8 cellular contexts compared by ENCODE assay signal in genomic region chr6:32868257-32868788, GRCh38. TPM values are rescaled to one million over a fixed set of nuclear protein-coding genes. Genes with fewer than 3 reads are reported as not detected.
DNase-seq lines count a peak whose midpoint lies in the region; ATAC-seq, FAIRE-seq and TF ChIP-seq lines count a peak whose summit lies in the region.

No MANE protein-coding gene starts in this region.

- peaks cover 0 to 3% of the 10 kb centered on the region in 2 donors for H3K27me3 Mint-ChIP-seq in CD4-positive, alpha-beta memory T cell
- H3K27me3 Mint-ChIP-seq in activated CD8-positive, alpha-beta memory T cell treated with anti-CD3 and anti-CD28 coated beads, Interleukin-2, amount 10 ng/mL, durations not matched to agents 7 days and 5 days, result peaks cover 9% of the 10 kb centered on the region
- H3K27me3 Mint-ChIP-seq in naive B cell, result no peaks in the 10 kb centered on the region

- intact Hi-C loops in CD4-positive, alpha-beta memory T cell (cut with micrococcal nuclease), result loop anchor here (1.0 to 5.0 kb wide), 7 partner anchors 14 to 456 kb away; partner anchors contain the start of genes PSMB9 and TAP2
- intact Hi-C loops in endothelial cell of umbilical vein (cut with micrococcal nuclease), result loop anchor here (1.0 to 10.0 kb wide), 7 partner anchors 30 to 454 kb away; partner anchors contain the start of gene TAP2

- H3K27me3 ChIP-seq in CD4-positive, alpha-beta memory T cell (ENCODE audit: insufficient read depth, low read length), result no peaks in the 10 kb centered on the region
- peaks cover 33 to 58% of the 10 kb centered on the region in 2 experiments for H3K27me3 ChIP-seq in endothelial cell of umbilical vein (ENCODE audit: control insufficient read depth in 2 of 2, insufficient read depth in 2 of 2, low read length in 2 of 2)

- peak; percentile 80 to 85 (median 84) for DNase-seq in CD4-positive, alpha-beta memory T cell
- peak; percentile 41 for DNase-seq in NOMO-1 treated with dmso at 0.1 percent for 144 hours (lab: John Stamatoyannopoulos, UW; ENCODE audit: unreplicated experiment)
- peak; percentile 91 for DNase-seq in activated CD8-positive, alpha-beta memory T cell treated with anti-CD3 and anti-CD28 coated beads, Interleukin-2, amount 10 ng/mL, durations not matched to agents 7 days and 5 days
- peak; percentile 83 for DNase-seq in endothelial cell of umbilical vein (ENCODE audit: low read depth, low spot score)
- DNase-seq in naive B cell, result peak; percentile 81
- DNase-seq in stimulated activated effector memory CD8-positive, alpha-beta T cell treated with anti-CD3 and anti-CD28 coated beads, Interleukin-12 subunit alpha, Interleukin-12 subunit beta, amount 100 ng/mL, for 72 hours (ENCODE audit: low spot score in 2 of 2), result peak; percentile 79 to 91

- CTCF ChIA-PET in CD4-positive, alpha-beta memory T cell (lab: Charles Lee; ENCODE audit: partially characterized antibody), result interaction anchor here (0.6 to 10.8 kb wide), 44 partner anchors 9 to 981 kb away, joined by 3 to 263 read pairs (median 5); partner anchors contain the start of genes HLA-DMA, HLA-DMB, PSMB8 and PSMB9
- CTCF ChIA-PET in HEK293 (lab: Yijun Ruan, JAX) (interaction anchor here (0.6 to 10.5 kb wide), 83 partner anchors 10 to 669 kb away, joined by 3 to 355 read pairs (median 5); partner anchors contain the start of genes HLA-DMA, HLA-DMB, HLA-DQA2 and PSMB8), endothelial cell of umbilical vein (lab: Charles Lee) (interaction anchor here (0.5 to 6.1 kb wide), 86 partner anchors 10 to 917 kb away, joined by 3 to 397 read pairs (median 5); partner anchors contain the start of genes DXO, HLA-DMA, HLA-DPB1 and PSMB8)
- CTCF ChIA-PET in activated CD8-positive, alpha-beta memory T cell treated with anti-CD3 and anti-CD28 coated beads, Interleukin-2, amount 10 ng/mL, durations not matched to agents 7 days and 5 days (lab: Charles Lee), result interaction anchor here (0.7 to 15.4 kb wide), 43 partner anchors 12 to 459 kb away, joined by 3 to 289 read pairs (median 6); partner anchors contain the start of genes BRD2, HLA-DMA, HLA-DMB and HLA-DRA

- H3K4me2 ChIP-seq in endothelial cell of umbilical vein (ENCODE audit: insufficient read depth, low read length), result no peak overlapping the region

- no peaks in the 10 kb centered on the region for H4K20me1 ChIP-seq in endothelial cell of umbilical vein (replicated peaks; ENCODE audit: control insufficient read depth, extremely low read depth, insufficient read depth, low read length)

- peak; percentile 85 for ATAC-seq in activated CD8-positive, alpha-beta memory T cell treated with anti-CD3 and anti-CD28 coated beads, Interleukin-2, amount 10 ng/mL, durations not matched to agents 7 days and 5 days
- ATAC-seq in naive B cell (ENCODE audit: low read depth in 2 of 2) (peak; percentile 70 to 79), HG03159 (IDR thresholded peaks at IDR 0.05; ENCODE audit: unreplicated experiment) (no peak)
- peak; percentile 88 for ATAC-seq in stimulated activated effector memory CD8-positive, alpha-beta T cell treated with anti-CD3 and anti-CD28 coated beads, Interleukin-12 subunit alpha, Interleukin-12 subunit beta, amount 100 ng/mL, for 72 hours

- H3K9me3 Mint-ChIP-seq in CD4-positive, alpha-beta memory T cell, result peaks cover 0 to 5% (median 0%) of the 10 kb centered on the region in 8 donors
- H3K9me3 Mint-ChIP-seq in activated CD8-positive, alpha-beta memory T cell treated with anti-CD3 and anti-CD28 coated beads, Interleukin-2, amount 10 ng/mL, durations not matched to agents 7 days and 5 days (ENCODE audit: low read depth), result no peaks in the 10 kb centered on the region
- H3K9me3 Mint-ChIP-seq in naive B cell, result peaks cover 0 to 9% (median 5%) of the 10 kb centered on the region in 7 donors
- H3K9me3 Mint-ChIP-seq in stimulated activated effector memory CD8-positive, alpha-beta T cell treated with anti-CD3 and anti-CD28 coated beads, Interleukin-12 subunit alpha, Interleukin-12 subunit beta, amount 100 ng/mL, for 72 hours, result no peaks in the 10 kb centered on the region

- H3K36me3 ChIP-seq in CD4-positive, alpha-beta memory T cell (ENCODE audit: insufficient read depth, low read length), result no peaks in the 10 kb centered on the region
- H3K36me3 ChIP-seq in HEK293 (ENCODE audit: control insufficient read depth in 2 of 2, insufficient read depth in 1 of 2, low read length in 2 of 2), result no peaks in the 10 kb centered on the region
- no peaks in the 10 kb centered on the region for H3K36me3 ChIP-seq in endothelial cell of umbilical vein (ENCODE audit: control insufficient read depth in 2 of 2, extremely low read depth in 1 of 2, insufficient read depth in 2 of 2, low read length in 2 of 2)

- H3K4me1 Mint-ChIP-seq in CD4-positive, alpha-beta memory T cell, result peaks cover 19 to 35% (median 28%) of the 10 kb centered on the region in 4 donors
- H3K4me1 Mint-ChIP-seq in activated CD8-positive, alpha-beta memory T cell treated with anti-CD3 and anti-CD28 coated beads, Interleukin-2, amount 10 ng/mL, durations not matched to agents 7 days and 5 days, result peaks cover 34% of the 10 kb centered on the region
- H3K4me1 Mint-ChIP-seq in naive B cell, result peaks cover 27 to 31% (median 29%) of the 10 kb centered on the region in 3 donors
- peaks cover 25% of the 10 kb centered on the region for H3K4me1 Mint-ChIP-seq in stimulated activated effector memory CD8-positive, alpha-beta T cell treated with anti-CD3 and anti-CD28 coated beads, Interleukin-12 subunit alpha, Interleukin-12 subunit beta, amount 100 ng/mL, for 72 hours

- no peak overlapping the region for H3K9ac ChIP-seq in endothelial cell of umbilical vein (replicated peaks; ENCODE audit: extremely low read depth, insufficient read depth, low read length)

- BruUV-seq in endothelial cell of umbilical vein (replicated peaks; lab: Mats Ljungman, UMichigan), result no TSS peak

- H2AFZ ChIP-seq in endothelial cell of umbilical vein (ENCODE audit: low read depth, low read length), result no peak overlapping the region

- H3K9me1 ChIP-seq in endothelial cell of umbilical vein (replicated peaks; ENCODE audit: control insufficient read depth, extremely low read depth, insufficient read depth, low read length), result no peaks in the 10 kb centered on the region

- FAIRE-seq in endothelial cell of umbilical vein (lab: Jason Lieb, UNC), result peak; percentile 78

- peak overlapping the region in 1 of 7 donors; percentile 0 for H3K27ac Mint-ChIP-seq in CD4-positive, alpha-beta memory T cell
- no peak overlapping the region for H3K27ac Mint-ChIP-seq in activated CD8-positive, alpha-beta memory T cell treated with anti-CD3 and anti-CD28 coated beads, Interleukin-2, amount 10 ng/mL, durations not matched to agents 7 days and 5 days
- H3K27ac Mint-ChIP-seq in naive B cell, result peak overlapping the region in 3 of 6 donors; percentile 0 to 85 (median 47)
- no peak overlapping the region for H3K27ac Mint-ChIP-seq in stimulated activated effector memory CD8-positive, alpha-beta T cell treated with anti-CD3 and anti-CD28 coated beads, Interleukin-12 subunit alpha, Interleukin-12 subunit beta, amount 100 ng/mL, for 72 hours

- TF ChIP-seq CTCF in HEK293 (tag by site-specific recombination; IDR thresholded peaks at IDR 0.05) (peak; percentile 63), endothelial cell of umbilical vein (IDR thresholded peaks at IDR 0.05; ENCODE audit: extremely low read depth in 1 of 2, insufficient read depth in 1 of 2, low read depth in 1 of 2, low read length in 2 of 2) (peak; percentile 69 to 72)

- H3K4me3 ChIP-seq in CD4-positive, alpha-beta memory T cell (ENCODE audit: low read length in 2 of 2), result no peak overlapping the region
- H3K4me3 ChIP-seq in HEK293 (ENCODE audit: low read depth, low read length) (no peak overlapping the region), endothelial cell of umbilical vein (replicated peaks in 1 of 3; ENCODE audit: insufficient read depth in 1 of 3, low read depth in 1 of 3, low read length in 3 of 3) (no peak overlapping the region)

- H3K4me3 Mint-ChIP-seq in CD4-positive, alpha-beta memory T cell, result no peak overlapping the region
- H3K4me3 Mint-ChIP-seq in activated CD8-positive, alpha-beta memory T cell treated with anti-CD3 and anti-CD28 coated beads, Interleukin-2, amount 10 ng/mL, durations not matched to agents 7 days and 5 days, result no peak overlapping the region
- peak overlapping the region in 1 of 8 donors; percentile 65 for H3K4me3 Mint-ChIP-seq in naive B cell
- no peak overlapping the region for H3K4me3 Mint-ChIP-seq in stimulated activated effector memory CD8-positive, alpha-beta T cell treated with anti-CD3 and anti-CD28 coated beads, Interleukin-12 subunit alpha, Interleukin-12 subunit beta, amount 100 ng/mL, for 72 hours

- H3K27ac ChIP-seq in CD4-positive, alpha-beta memory T cell (ENCODE audit: low read depth, low read length), result no peak overlapping the region
- no peak overlapping the region for H3K27ac ChIP-seq in HEK293 (ENCODE audit: extremely low read depth, low read depth, low read length)
- no peak overlapping the region for H3K27ac ChIP-seq in endothelial cell of umbilical vein (ENCODE audit: insufficient read depth, low read depth, low read length)

- dilution Hi-C loops in endothelial cell of umbilical vein (cut with MboI; ENCODE audit: extremely low pct_ligation_motif_present, low sequenced_read_pairs), result no loop called here

- no peaks in the 10 kb centered on the region for H3K9me3 ChIP-seq in CD4-positive, alpha-beta memory T cell (ENCODE audit: control insufficient read depth in 1 of 2, low read length in 2 of 2)
- no peaks in the 10 kb centered on the region for H3K9me3 ChIP-seq in HEK293 (ENCODE audit: control insufficient read depth, insufficient read depth, low read depth, low read length)
- H3K9me3 ChIP-seq in endothelial cell of umbilical vein (replicated peaks; ENCODE audit: control insufficient read depth, insufficient read depth, low read length), result no peaks in the 10 kb centered on the region

- POLR2A ChIA-PET in CD4-positive, alpha-beta memory T cell (lab: Charles Lee; ENCODE audit: partially characterized antibody), result interaction anchor here (0.7 to 6.9 kb wide), 12 partner anchors 9 to 336 kb away, joined by 3 to 270 read pairs (median 6); partner anchors contain the start of genes HSD17B8, PSMB8, PSMB9 and TAP1
- POLR2A ChIA-PET in HEK293 (lab: Yijun Ruan, JAX) (interaction anchor here (0.6 to 3.0 kb wide), 6 partner anchors 10 to 746 kb away, joined by 3 to 21 read pairs (median 6); partner anchors contain the start of genes PSMB9, TAP1 and TAP2), endothelial cell of umbilical vein (lab: Charles Lee) (interaction anchor here (0.8 to 1.1 kb wide), 3 partner anchors 30 to 116 kb away, joined by 4 to 8 read pairs (median 4); partner anchors contain the start of gene TAP2)

- H3K36me3 Mint-ChIP-seq in CD4-positive, alpha-beta memory T cell, result peaks cover 0 to 2% of the 10 kb centered on the region in 2 donors
- H3K36me3 Mint-ChIP-seq in activated CD8-positive, alpha-beta memory T cell treated with anti-CD3 and anti-CD28 coated beads, Interleukin-2, amount 10 ng/mL, durations not matched to agents 7 days and 5 days, result peaks cover 13% of the 10 kb centered on the region
- H3K36me3 Mint-ChIP-seq in naive B cell, result peaks cover 0 to 5% of the 10 kb centered on the region in 2 donors
- H3K36me3 Mint-ChIP-seq in stimulated activated effector memory CD8-positive, alpha-beta T cell treated with anti-CD3 and anti-CD28 coated beads, Interleukin-12 subunit alpha, Interleukin-12 subunit beta, amount 100 ng/mL, for 72 hours, result peaks cover 6% of the 10 kb centered on the region

- no peaks in the 10 kb centered on the region for H3K79me2 ChIP-seq in endothelial cell of umbilical vein (ENCODE audit: control insufficient read depth, insufficient read depth, low read length)

- H3K4me1 ChIP-seq in CD4-positive, alpha-beta memory T cell (ENCODE audit: insufficient read depth, low read length), result peaks cover 21% of the 10 kb centered on the region
- H3K4me1 ChIP-seq in HEK293 (ENCODE audit: control insufficient read depth, insufficient read depth, low read length), result 0 out of 2 replicates have a peak, but pooled peaks cover 3% of the 10 kb centered on the region
- no peaks in the 10 kb centered on the region for H3K4me1 ChIP-seq in endothelial cell of umbilical vein (ENCODE audit: control insufficient read depth, extremely low read depth, insufficient read depth, low read length)

- no peak for TF ChIP-seq POLR2A in endothelial cell of umbilical vein (IDR thresholded peaks at IDR 0.05; ENCODE audit: low read depth, low read length)

RNA-seq across cellular contexts. Expression of gene PSMB9, which starts 14.3 kb away (rescaled TPM):
- 100 to 1,000 TPM; 141 to 144 TPM for total RNA-seq in CD4-positive, alpha-beta memory T cell
- polyA plus RNA-seq in CD4-positive, alpha-beta memory T cell, result 100 to 1,000 TPM; 501 to 763 TPM
- 100 to 1,000 TPM; 402 to 473 TPM for total RNA-seq in activated CD8-positive, alpha-beta memory T cell treated with anti-CD3 and anti-CD28 coated beads, Interleukin-2, amount 10 ng/mL, durations not matched to agents 7 days and 5 days
- 2.7 and 6.3 TPM in 2 replicates for total RNA-seq in endothelial cell of umbilical vein
- polyA plus RNA-seq in endothelial cell of umbilical vein (6.3 and 6.4 TPM in 2 replicates), naive B cell (ENCODE audit: low read depth in 6 of 6) (100 to 1,000 TPM; 347 to 677 (median 445) TPM)
- 4.5 and 5.0 TPM in 2 replicates for polyA plus RNA-seq in endothelial cell of umbilical vein (2011; cell fraction: cytosol; rRNA removed)
- polyA plus RNA-seq in endothelial cell of umbilical vein (2011; cell fraction: nucleus; rRNA removed), result 1.0 and 1.7 TPM in 2 replicates
- polyA plus RNA-seq in endothelial cell of umbilical vein (2012), result 5.1 and 8.4 TPM in 2 replicates
- polyA minus RNA-seq in endothelial cell of umbilical vein, result 2.1 and 4.6 TPM in 2 replicates
- polyA minus RNA-seq in endothelial cell of umbilical vein (2011; cell fraction: cytosol; rRNA and poly(A)+ RNA removed), result 11.1 TPM
- polyA minus RNA-seq in endothelial cell of umbilical vein (2011; cell fraction: nucleus; rRNA and poly(A)+ RNA removed), result not detected in 2 replicates

RNA-seq across cellular contexts. Expression of gene TAP1, which starts 14.8 kb away (rescaled TPM):
- total RNA-seq in CD4-positive, alpha-beta memory T cell, result 100 to 1,000 TPM; 136 to 141 TPM
- polyA plus RNA-seq in CD4-positive, alpha-beta memory T cell, result 100 to 1,000 TPM; 300 to 324 TPM
- total RNA-seq in activated CD8-positive, alpha-beta memory T cell treated with anti-CD3 and anti-CD28 coated beads, Interleukin-2, amount 10 ng/mL, durations not matched to agents 7 days and 5 days, result 100 to 1,000 TPM; 407 to 417 TPM
- 18.8 and 25.9 TPM in 2 replicates for total RNA-seq in endothelial cell of umbilical vein
- 15.6 and 17.2 TPM in 2 replicates for polyA plus RNA-seq in endothelial cell of umbilical vein
- 14.7 and 16.3 TPM in 2 replicates for polyA plus RNA-seq in endothelial cell of umbilical vein (2011; cell fraction: cytosol; rRNA removed)
- polyA plus RNA-seq in endothelial cell of umbilical vein (2011; cell fraction: nucleus; rRNA removed), result 13.8 TPM in 2 replicates
- 31.2 and 34.9 TPM in 2 replicates for polyA plus RNA-seq in endothelial cell of umbilical vein (2012)
- 21.4 and 23.8 TPM in 2 replicates for polyA minus RNA-seq in endothelial cell of umbilical vein
- polyA minus RNA-seq in endothelial cell of umbilical vein (2011; cell fraction: cytosol; rRNA and poly(A)+ RNA removed), result 36.5 TPM
- 3.1 and 4.5 TPM in 2 replicates for polyA minus RNA-seq in endothelial cell of umbilical vein (2011; cell fraction: nucleus; rRNA and poly(A)+ RNA removed)
- 100 to 1,000 TPM; 106 to 215 (median 145) TPM for polyA plus RNA-seq in naive B cell (ENCODE audit: low read depth in 6 of 6)

RNA-seq across cellular contexts. Expression of gene PSMB8, which starts 24.5 kb away (rescaled TPM):
- total RNA-seq in CD4-positive, alpha-beta memory T cell, result 100 to 1,000 TPM; 134 to 138 TPM
- polyA plus RNA-seq in CD4-positive, alpha-beta memory T cell, result 100 to 1,000 TPM; 363 to 426 TPM
- total RNA-seq in activated CD8-positive, alpha-beta memory T cell treated with anti-CD3 and anti-CD28 coated beads, Interleukin-2, amount 10 ng/mL, durations not matched to agents 7 days and 5 days, result 100 to 1,000 TPM; 461 to 464 TPM
- total RNA-seq in endothelial cell of umbilical vein, result 25.7 and 40.1 TPM in 2 replicates
- polyA plus RNA-seq in endothelial cell of umbilical vein (41.3 and 49.4 TPM in 2 replicates), naive B cell (ENCODE audit: low read depth in 6 of 6) (100 to 1,000 TPM; 297 to 462 (median 380) TPM)
- 37.0 and 39.6 TPM in 2 replicates for polyA plus RNA-seq in endothelial cell of umbilical vein (2011; cell fraction: cytosol; rRNA removed)
- polyA plus RNA-seq in endothelial cell of umbilical vein (2011; cell fraction: nucleus; rRNA removed), result 20.6 and 22.3 TPM in 2 replicates
- 36.6 and 45.7 TPM in 2 replicates for polyA plus RNA-seq in endothelial cell of umbilical vein (2012)
- 17.2 and 20.8 TPM in 2 replicates for polyA minus RNA-seq in endothelial cell of umbilical vein
- 32.6 TPM for polyA minus RNA-seq in endothelial cell of umbilical vein (2011; cell fraction: cytosol; rRNA and poly(A)+ RNA removed)
- 2.9 and 3.8 TPM in 2 replicates for polyA minus RNA-seq in endothelial cell of umbilical vein (2011; cell fraction: nucleus; rRNA and poly(A)+ RNA removed)

RNA-seq across cellular contexts. Expression of gene TAP2, which starts 29.8 kb away (rescaled TPM):
- total RNA-seq in CD4-positive, alpha-beta memory T cell, result 100 to 1,000 TPM; 106 to 112 TPM
- 10 to 100 TPM; 11.0 to 16.5 TPM for polyA plus RNA-seq in CD4-positive, alpha-beta memory T cell
- 100 to 1,000 TPM; 242 to 258 TPM for total RNA-seq in activated CD8-positive, alpha-beta memory T cell treated with anti-CD3 and anti-CD28 coated beads, Interleukin-2, amount 10 ng/mL, durations not matched to agents 7 days and 5 days
- total RNA-seq in endothelial cell of umbilical vein, result 49.7 and 57.8 TPM in 2 replicates
- polyA plus RNA-seq in endothelial cell of umbilical vein (14.1 and 18.4 TPM in 2 replicates), naive B cell (ENCODE audit: low read depth in 6 of 6) (10 to 100 TPM; 18.2 to 33.0 (median 25.4) TPM)
- 14.8 and 16.1 TPM in 2 replicates for polyA plus RNA-seq in endothelial cell of umbilical vein (2011; cell fraction: cytosol; rRNA removed)
- 36.5 and 42.1 TPM in 2 replicates for polyA plus RNA-seq in endothelial cell of umbilical vein (2011; cell fraction: nucleus; rRNA removed)
- 25.4 and 27.9 TPM in 2 replicates for polyA plus RNA-seq in endothelial cell of umbilical vein (2012)
- 40.5 and 59.8 TPM in 2 replicates for polyA minus RNA-seq in endothelial cell of umbilical vein
- 30.3 TPM for polyA minus RNA-seq in endothelial cell of umbilical vein (2011; cell fraction: cytosol; rRNA and poly(A)+ RNA removed)
- 18.7 and 22.6 TPM in 2 replicates for polyA minus RNA-seq in endothelial cell of umbilical vein (2011; cell fraction: nucleus; rRNA and poly(A)+ RNA removed)

RNA-seq across cellular contexts. Expression of gene HLA-DOB, which starts 51.5 kb away (rescaled TPM):
- total RNA-seq in CD4-positive, alpha-beta memory T cell, result 1 to 10 TPM in 1 of 2 experiments, under 1 TPM in 1; 0.61 to 1.1 TPM
- 1 to 10 TPM in 1 of 2 donors, under 1 TPM in 1; 0.22 to 2.8 TPM for polyA plus RNA-seq in CD4-positive, alpha-beta memory T cell
- 1 to 10 TPM; 2.7 to 3.9 TPM for total RNA-seq in activated CD8-positive, alpha-beta memory T cell treated with anti-CD3 and anti-CD28 coated beads, Interleukin-2, amount 10 ng/mL, durations not matched to agents 7 days and 5 days
- 0.44 and 0.46 TPM in 2 replicates for total RNA-seq in endothelial cell of umbilical vein
- polyA plus RNA-seq in endothelial cell of umbilical vein (0.10 and 0.54 TPM in 2 replicates), naive B cell (ENCODE audit: low read depth in 6 of 6) (1,000 to 10,000 TPM in 1 of 6 donors, 100 to 1,000 TPM in 5; 669 to 1,199 (median 837) TPM)
- polyA plus RNA-seq in endothelial cell of umbilical vein (2011; cell fraction: cytosol; rRNA removed), result 0.08 TPM in 1 of 2 replicates, not detected in the other
- polyA plus RNA-seq in endothelial cell of umbilical vein (2011; cell fraction: nucleus; rRNA removed), result 3.1 TPM in 2 replicates
- polyA plus RNA-seq in endothelial cell of umbilical vein (2012), result 0.26 and 0.28 TPM in 2 replicates
- 0.36 and 0.70 TPM in 2 replicates for polyA minus RNA-seq in endothelial cell of umbilical vein
- polyA minus RNA-seq in endothelial cell of umbilical vein (2011; cell fraction: cytosol; rRNA and poly(A)+ RNA removed), result not detected
- polyA minus RNA-seq in endothelial cell of umbilical vein (2011; cell fraction: nucleus; rRNA and poly(A)+ RNA removed), result 0.48 and 0.63 TPM in 2 replicates

Comparison
In these comparisons a context has a peak if more than half of its experiments do, and no peak if none do; other contexts are left out.
1. DNase-seq: peak in every context shown above with its lines; median percentile 91 in activated CD8-positive, alpha-beta memory T cell treated with anti-CD3 and anti-CD28 coated beads, Interleukin-2, amount 10 ng/mL, durations not matched to agents 7 days and 5 days; 85 in stimulated activated effector memory CD8-positive, alpha-beta T cell treated with anti-CD3 and anti-CD28 coated beads, Interleukin-12 subunit alpha, Interleukin-12 subunit beta, amount 100 ng/mL, for 72 hours; 84 in CD4-positive, alpha-beta memory T cell; 83 in endothelial cell of umbilical vein; 81 in naive B cell; 41 in NOMO-1 treated with dmso at 0.1 percent for 144 hours.
2. RNA of gene PSMB9, which starts 14.3 kb away (total RNA-seq): 402 to 473 TPM in activated CD8-positive, alpha-beta memory T cell treated with anti-CD3 and anti-CD28 coated beads, Interleukin-2, amount 10 ng/mL, durations not matched to agents 7 days and 5 days and 141 to 144 TPM in CD4-positive, alpha-beta memory T cell; 2.7 to 6.3 TPM in endothelial cell of umbilical vein; every median in the first group is over 10 times any median in the second.